In the genomic region with DNA sequence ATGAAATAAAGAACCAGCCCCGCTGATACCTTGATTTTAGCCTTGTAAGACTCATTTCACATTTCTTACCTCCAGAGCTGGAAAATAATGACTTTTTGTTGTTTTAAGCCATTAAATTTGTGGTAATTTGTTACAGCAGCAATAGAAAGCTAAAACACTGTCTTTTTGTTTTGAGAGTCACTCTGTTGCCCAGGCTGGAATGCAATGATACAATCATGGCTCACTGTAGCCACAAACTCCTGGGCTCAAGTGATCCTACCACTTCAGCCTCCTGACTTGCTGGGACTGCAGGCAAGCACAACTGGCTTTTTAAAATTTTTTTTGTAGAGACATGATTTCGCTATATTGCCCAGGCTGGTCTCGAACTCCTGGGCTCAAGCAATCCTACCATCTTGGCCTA, we compare ENCODE assay signal across 16 cellular contexts. TPM values are rescaled to one million over a fixed set of nuclear protein-coding genes. Genes with fewer than 3 reads are reported as not detected.
A peak's percentile ranks its signal among the peaks of the same experiment; 100 is the strongest.
DNase-seq lines count a peak whose midpoint lies in the region; ATAC-seq and TF ChIP-seq lines count a peak whose summit lies in the region.
"Had no signal": no experiment of that assay in that cellular context is flagged by ENCODE, and none has a peak within 500 bp of the region (broad histone marks: within the 10 kb centered on the region; RNA-seq: fewer than 3 reads in every experiment).

No MANE protein-coding gene starts in this region.

- peak; percentile 43 for DNase-seq in AG10803 (ENCODE audit: low read depth)
- DNase-seq in LHCN-M2 (ENCODE audit: low read depth), result peak; percentile 26
- DNase-seq in brain microvascular endothelial cell, result peak; percentile 34
- peak; percentile 79 for DNase-seq in islet precursor cell
- DNase-seq in H4 (ENCODE audit: low spot score), result no peak
- DNase-seq: 8988T, C1 segment of cervical spinal cord, COR-L47, DMS153, Karpas-422, NCI-H1436, NCI-H2029 treated with DMSO at 0.1 percent for 48 hours, NCI-H510A treated with DMSO at 0.1 percent for 48 hours had no signal

- H3K4me3 ChIP-seq in AG10803 (ENCODE audit: low read length) (no peak overlapping the region), brain microvascular endothelial cell (ENCODE audit: low read depth, low read length) (no peak overlapping the region)

- ATAC-seq in HG03135 (IDR thresholded peaks at IDR 0.05; ENCODE audit: unreplicated experiment) (no peak), GM18502 (IDR thresholded peaks at IDR 0.05; ENCODE audit: poor library complexity, unreplicated experiment) (no peak), GM19351 (IDR thresholded peaks at IDR 0.05; ENCODE audit: unreplicated experiment) (no peak)

- H3K27me3 ChIP-seq in brain microvascular endothelial cell (replicated peaks), result no peaks in the 10 kb centered on the region

- in situ Hi-C loops in brain microvascular endothelial cell (cut with HindIII; ENCODE audit: low pct_ligation_motif_present, low sequenced_read_pairs), result no loop called here

- H3K27ac ChIP-seq in brain microvascular endothelial cell, result no peak overlapping the region

- no peaks in the 10 kb centered on the region for H3K36me3 ChIP-seq in brain microvascular endothelial cell (replicated peaks)

- TF ChIP-seq CTCF in AG10803 (conservative IDR thresholded peaks at IDR 0.05; ENCODE audit: low read length) (no peak), brain microvascular endothelial cell (IDR thresholded peaks at IDR 0.05; ENCODE audit: low read depth, low read length, missing control alignments) (no peak)

RNA-seq across cellular contexts. Expression of a gene that starts 34.7 kb away (rescaled TPM):
- 21.5 and 29.8 TPM in 2 replicates for total RNA-seq in LHCN-M2 (2014; rRNA removed)
- polyA plus RNA-seq in LHCN-M2 (2012), result 25.1 TPM
- 28.7 and 34.7 TPM in 2 replicates for total RNA-seq in H4 (2014; rRNA removed; shearing (Covaris generic))
